ENCODE assay signal across 8 cellular contexts in genomic region chr1:58816747-58817221, GRCh38. TPM values are rescaled to one million over a fixed set of nuclear protein-coding genes. Genes with fewer than 3 reads are reported as not detected.
DNase-seq lines count a peak whose midpoint lies in the region; ATAC-seq, FAIRE-seq and TF ChIP-seq lines count a peak whose summit lies in the region.

No MANE protein-coding gene starts in this region.

- no peak for DNase-seq in A673 (ENCODE audit: low spot score)
- no peak for DNase-seq in HFFc6
- DNase-seq in K562 (ENCODE audit: extremely low read depth in 1 of 4, low spot score in 3 of 4) = no peak
- DNase-seq in mesothelial cell of epicardium (ENCODE audit: low spot score in 2 of 2, unreplicated experiment in 2 of 2) = no peak
- DNase-seq in GM13977 (ENCODE audit: low spot score) = no peak
- no peak for DNase-seq in iPS-NIHi7 (ENCODE audit: extremely low spot score)
- no peak for DNase-seq in posterior vena cava (ENCODE audit: low spot score)
- DNase-seq in GM10266 (ENCODE audit: extremely low spot score) = no peak

- peaks cover 13% of the 10 kb centered on the region for H3K4me1 ChIP-seq in A673 (ENCODE audit: insufficient read depth, low read length, poor library complexity, severe bottlenecking)
- H3K4me1 ChIP-seq in K562 (replicated peaks in 1 of 2; ENCODE audit: control insufficient read depth in 2 of 2, insufficient read depth in 2 of 2, low read length in 2 of 2) = peaks cover 21 to 27% of the 10 kb centered on the region in 2 experiments

- no peaks in the 10 kb centered on the region for H3K36me3 Mint-ChIP-seq in HFFc6 (ENCODE audit: low read depth)
- no peaks in the 10 kb centered on the region for H3K36me3 Mint-ChIP-seq in mesothelial cell of epicardium

- H3K4me3 ChIP-seq in A673 (ENCODE audit: low read depth, low read length, poor library complexity, severe bottlenecking) (peak overlapping the region; percentile 61), K562 (peak overlapping the region; percentile 47)

- no peak for TF ChIP-seq RAD21 in K562 (CRISPR knock-in tag; conservative IDR thresholded peaks at IDR 0.05 in 1 of 2, IDR thresholded peaks at IDR 0.05 in 1 of 2)

- in situ Hi-C loops in K562 (cut with MboI) (no loop called here), GM13977 (cut with MboI; ENCODE audit: low pct_unique_long_range_greater_than_20kb, low sequenced_read_pairs, unreplicated experiment) (loop anchor here (25.0 kb wide), 1 partner anchor 196 kb away; no protein-coding TSS in a partner anchor)

- TF ChIP-seq EP300 in K562 (IDR thresholded peaks at IDR 0.05; ENCODE audit: low read length) = no peak

- ATAC-seq in K562 = no peak

- BruUV-seq in A673 (replicated peaks; lab: Mats Ljungman, UMichigan) (no TSS peak), K562 (replicated peaks; lab: Mats Ljungman, UMichigan) (TSS peak; percentile 47)

- no peaks in the 10 kb centered on the region for H3K79me2 ChIP-seq in K562 (ENCODE audit: control insufficient read depth, insufficient read depth, low read length)

- H3K9me3 Mint-ChIP-seq in HFFc6 (no peaks in the 10 kb centered on the region), mesothelial cell of epicardium (no peaks in the 10 kb centered on the region)

- H3K27ac ChIP-seq in A673 (ENCODE audit: low read depth, low read length, poor library complexity, severe bottlenecking) (peak overlapping the region; percentile 70), K562 (ENCODE audit: extremely low read depth, low read depth, low read length) (peak overlapping the region; percentile 93)

- WGBS in K562 (ENCODE audit: insufficient coverage, low coverage, missing lambda C conversion rate) = 3% methylated on average over 4 of the region's 4 CpGs

- H3K4me3 Mint-ChIP-seq in HFFc6 = peak overlapping the region; percentile 90
- H3K4me3 Mint-ChIP-seq in mesothelial cell of epicardium = peak overlapping the region; percentile 73

- no peak for TF ChIP-seq CTCF in A673 (conservative IDR thresholded peaks at IDR 0.05; ENCODE audit: low read depth, low read length)
- no peak for TF ChIP-seq CTCF in HFFc6 (IDR thresholded peaks at IDR 0.05)
- no peak for TF ChIP-seq CTCF in K562 (IDR thresholded peaks at IDR 0.05 in 2 of 3, conservative IDR thresholded peaks at IDR 0.05 in 1 of 3; ENCODE audit: insufficient read depth in 2 of 3, low read depth in 1 of 3, low read length in 3 of 3)
- TF ChIP-seq CTCF in mesothelial cell of epicardium (IDR thresholded peaks at IDR 0.05; ENCODE audit: unreplicated experiment) = no peak
- no peak for TF ChIP-seq CTCF in GM13977 (IDR thresholded peaks at IDR 0.05; ENCODE audit: extremely low read depth, insufficient read depth, missing control alignments)
- TF ChIP-seq CTCF in GM10266 (IDR thresholded peaks at IDR 0.05; ENCODE audit: control insufficient read depth, insufficient read depth, low read depth, missing control alignments) = no peak

- peak overlapping the region; percentile 98 for H2AFZ ChIP-seq in K562 (ENCODE audit: low read depth, low read length)

- H3K9me3 ChIP-seq in A673 (ENCODE audit: low read depth, low read length, poor library complexity, severe bottlenecking) (no peaks in the 10 kb centered on the region), K562 (replicated peaks; ENCODE audit: control insufficient read depth, insufficient read depth, low read depth, low read length) (no peaks in the 10 kb centered on the region; the same call in 1 of the 2 replicates)

- intact Hi-C loops in A673 (cut with micrococcal nuclease; ENCODE audit: unreplicated experiment) = no loop called here
- intact Hi-C loops in K562 (cut with micrococcal nuclease) = no loop called here
- intact Hi-C loops in posterior vena cava (cut with DNase I) = no loop called here

- CTCF ChIA-PET in A673 (lab: Charles Lee) = no interaction called here
- CTCF ChIA-PET in K562 (lab: Yijun Ruan, JAX; ENCODE audit: low intra/inter-chr PET ratio) = no interaction called here

- H3K27me3 Mint-ChIP-seq in HFFc6 (ENCODE audit: insufficient read depth) (peaks cover 2% of the 10 kb centered on the region; the same call in 1 of the 2 replicates), mesothelial cell of epicardium (ENCODE audit: low read depth) (no peaks in the 10 kb centered on the region)

- no peak for FAIRE-seq in K562 (lab: Jason Lieb, UNC)

- POLR2A ChIA-PET in A673 (lab: Charles Lee; ENCODE audit: low non-redundant PET) = no interaction called here
- POLR2A ChIA-PET in K562 (lab: Yijun Ruan, JAX) = interaction anchor here (0.9 to 1.1 kb wide), 2 partner anchors 10 to 480 kb away, joined by 3 to 5 read pairs; partner anchors contain the start of gene FGGY

- TF ChIP-seq POLR2A in K562 (conservative IDR thresholded peaks at IDR 0.05) = peak; percentile 1; the same call in 1 of the 2 replicates

- no peaks in the 10 kb centered on the region for H3K27me3 ChIP-seq in A673 (replicated peaks; ENCODE audit: insufficient read depth, low read depth, low read length, poor library complexity)
- H3K27me3 ChIP-seq in K562 (ENCODE audit: control insufficient read depth in 2 of 2, insufficient read depth in 2 of 2, low read length in 2 of 2) = no peaks in the 10 kb centered on the region

- no peaks in the 10 kb centered on the region for H3K9me1 ChIP-seq in K562 (ENCODE audit: control insufficient read depth, insufficient read depth, low read length)

- H3K4me2 ChIP-seq in K562 (ENCODE audit: insufficient read depth, low read length) = peak overlapping the region; percentile 76

- H3K36me3 ChIP-seq in A673 (ENCODE audit: insufficient read depth, low read length, poor library complexity, severe bottlenecking) (no peaks in the 10 kb centered on the region), K562 (ENCODE audit: control insufficient read depth, insufficient read depth, low read length) (no peaks in the 10 kb centered on the region)

- H3K9ac ChIP-seq in K562 (ENCODE audit: insufficient read depth in 1 of 2, low read depth in 2 of 2, low read length in 2 of 2) = peak overlapping the region; percentile 89 to 91

- H3K4me1 Mint-ChIP-seq in HFFc6 (ENCODE audit: low read depth) = peaks cover 81% of the 10 kb centered on the region
- H3K4me1 Mint-ChIP-seq in mesothelial cell of epicardium = peaks cover 50% of the 10 kb centered on the region

- H3K27ac Mint-ChIP-seq in HFFc6 = peak overlapping the region; percentile 91
- peak overlapping the region; percentile 97 for H3K27ac Mint-ChIP-seq in mesothelial cell of epicardium

- no peaks in the 10 kb centered on the region for H4K20me1 ChIP-seq in K562 (replicated peaks; ENCODE audit: control insufficient read depth, insufficient read depth, low read length)

TF ChIP-seq in K562, 482 proteins besides CTCF, POLR2A, EP300 and RAD21 (continues in another document):
- TF ChIP-seq ESRRB (CRISPR knock-in tag; IDR thresholded peaks at IDR 0.05; ENCODE audit: borderline replicate concordance) (0 out of 2 replicates have a peak, but pooled peaks have one; percentile 19), HNRNPLL (IDR thresholded peaks at IDR 0.05; ENCODE audit: low read depth, low read length, poor library complexity, severe bottlenecking) (no peak), ZBTB2 (IDR thresholded peaks at IDR 0.05) (no peak)

RNA-seq across cellular contexts. Expression of gene JUN, which starts 32.9 kb away (rescaled TPM):
- 16.9 and 24.9 TPM in 2 replicates for total RNA-seq in A673 (2021)
- total RNA-seq in HFFc6 (2021; fragmentation: NEBNext Ultra II Directional; extraction: Animal tissue kit (Norgen Biotek cat#: 25700)) = 10 to 100 TPM; 80.5 to 91.1 (median 82.2) TPM
- total RNA-seq in K562 (2011; cell fraction: chromatin; rRNA removed; ENCODE audit: low replicate concordance) = 8.9 and 23.5 TPM in 2 replicates
- total RNA-seq in K562 (2011; cell fraction: nucleolus; rRNA removed) = 30.7 and 36.9 TPM in 2 replicates
- 14.8 and 18.0 TPM in 2 replicates for total RNA-seq in K562 (2011; cell fraction: nucleoplasm; rRNA removed)
- 23.4 and 24.4 TPM in 2 replicates for total RNA-seq in K562 (2014; rRNA removed)
- total RNA-seq in K562 (2014; rRNA removed; fragmentation: Illumina TruSeq; extraction: Trizol) = 3.4 and 3.8 TPM in 2 replicates
- total RNA-seq in K562 (2015; rRNA removed; fragmentation: Illumina TruSeq; extraction: Trizol) = 3.6 and 4.0 TPM in 2 replicates
- 19.7 and 24.0 TPM in 2 replicates for total RNA-seq in K562 (2021)
- 4.0 and 9.1 TPM in 2 replicates for polyA plus RNA-seq in K562 (2011; rRNA removed)
- polyA plus RNA-seq in K562 (2011; cell fraction: cytosol; rRNA removed) = 8.2 and 13.9 TPM in 2 replicates
- polyA plus RNA-seq in K562 (2011; cell fraction: nucleus; rRNA removed) = 10.6 and 11.1 TPM in 2 replicates
- polyA plus RNA-seq in K562 (2012) = 14.2 and 22.4 TPM in 2 replicates
- polyA plus RNA-seq in K562 (2014; fragmentation: Illumina TruSeq; extraction: Trizol) = 5.9 and 7.6 TPM in 2 replicates
- polyA plus RNA-seq in K562 (2014; fragmentation: Nextera tagmentation; extraction: Ambion mirVana) = under 1 TPM; 0.32 TPM
- 16.4 and 20.1 TPM in 2 replicates for polyA plus RNA-seq in K562 (2014; rRNA removed)
- polyA minus RNA-seq in K562 (2011; rRNA and poly(A)+ RNA removed) = 4.5 and 6.3 TPM in 2 replicates
- polyA minus RNA-seq in K562 (2011; cell fraction: cytosol; rRNA and poly(A)+ RNA removed) = 9.5 and 12.7 TPM in 2 replicates
- 19.7 and 31.5 TPM in 2 replicates for polyA minus RNA-seq in K562 (2011; cell fraction: nucleus; rRNA and poly(A)+ RNA removed)
- total RNA-seq in mesothelial cell of epicardium = 242 to 245 TPM (median 245 TPM) in 3 replicates
- total RNA-seq in posterior vena cava = 100 to 1,000 TPM; 120 to 219 TPM
